Comparison of ENCODE assay signal across 13 cellular contexts in genomic region chr12:106767954-106768501, GRCh38. TPM values are rescaled to one million over a fixed set of nuclear protein-coding genes. Genes with fewer than 3 reads are reported as not detected.
DNase-seq lines count a peak whose midpoint lies in the region; ATAC-seq lines count a peak whose summit lies in the region.
"Had no signal": no experiment of that assay in that cellular context is flagged by ENCODE, and none has a peak within 500 bp of the region (broad histone marks: within the 10 kb centered on the region; RNA-seq: fewer than 3 reads in every experiment).

No MANE protein-coding gene starts in this region.

- H3K27ac ChIP-seq in angular gyrus (ENCODE audit: low read depth, low read length) (peak overlapping the region; percentile 46), iPS-20b (ENCODE audit: low read length) (peak overlapping the region; percentile 74), SJCRH30 (no peak overlapping the region)

- H3K4me3 ChIP-seq in iPS-20b (ENCODE audit: low read length), result peak overlapping the region; percentile 59
- H3K4me3 ChIP-seq in SJCRH30, result no peak overlapping the region
- H3K4me3 ChIP-seq: thoracic aorta had no signal

- DNase-seq in HS-27A (ENCODE audit: low read depth) (peak; percentile 48), retina (peak; percentile 39), SJCRH30 (no peak)
- no peak for DNase-seq in activated T-cell treated with anti-CD3 and anti-CD28 coated beads, Interleukin-2, amount 50 U/mL, for 1 hour
- DNase-seq in stimulated activated CD4-positive, alpha-beta T cell treated with anti-CD3 and anti-CD28 coated beads, Interleukin-12 subunit alpha, Interleukin-12 subunit beta, amount 100 ng/mL, for 4 hours, result no peak
- DNase-seq: activated CD8-positive, alpha-beta T cell treated with anti-CD3 and anti-CD28 coated beads for 36 hours; activated naive CD8-positive, alpha-beta T cell treated with anti-CD3 and anti-CD28 coated beads, Interleukin-2, amount 50 U/mL, for 24 hours; NCI-H526 treated with DMSO at 0.1 percent for 48 hours; posterior cingulate gyrus had no signal

- no peaks in the 10 kb centered on the region for H3K36me3 ChIP-seq in iPS-20b (ENCODE audit: insufficient read depth, low read depth, low read length)
- no peaks in the 10 kb centered on the region for H3K36me3 ChIP-seq in SJCRH30
- H3K36me3 ChIP-seq: thoracic aorta had no signal

- peak overlapping the region; percentile 67 for H3K9ac ChIP-seq in iPS-20b (ENCODE audit: low read depth, low read length)

- H3K9me3 ChIP-seq in iPS-20b (ENCODE audit: insufficient read depth, low read depth, low read length) (no peaks in the 10 kb centered on the region), SJCRH30 (replicated peaks) (no peaks in the 10 kb centered on the region)
- H3K9me3 ChIP-seq: thoracic aorta had no signal

- ATAC-seq in HG02571 (IDR thresholded peaks at IDR 0.05; ENCODE audit: unreplicated experiment), result no peak
- ATAC-seq: activated naive CD8-positive, alpha-beta T cell treated with anti-CD3 and anti-CD28 coated beads, Interleukin-2, amount 50 U/mL, for 24 hours had no signal

- H3K27me3 ChIP-seq in iPS-20b (ENCODE audit: insufficient read depth, low read length), result no peaks in the 10 kb centered on the region
- H3K27me3 ChIP-seq in SJCRH30, result no peaks in the 10 kb centered on the region

- peaks cover 53% of the 10 kb centered on the region for H3K4me1 ChIP-seq in iPS-20b (ENCODE audit: insufficient read depth, low read length)
- no peaks in the 10 kb centered on the region for H3K4me1 ChIP-seq in SJCRH30

RNA-seq across cellular contexts. Expression of gene RIC8B, which starts 6.5 kb away (rescaled TPM):
- 12.1 and 14.9 TPM in 2 replicates for total RNA-seq in SJCRH30 (2014; rRNA removed; shearing (Covaris generic))

Comparison
In these comparisons a context has a peak if more than half of its experiments do, and no peak if none do; other contexts are left out.
1. DNase-seq: peak in HS-27A (single experiment) and retina (single experiment); none in activated T-cell treated with anti-CD3 and anti-CD28 coated beads, Interleukin-2, amount 50 U/mL, for 1 hour (single experiment), stimulated activated CD4-positive, alpha-beta T cell treated with anti-CD3 and anti-CD28 coated beads, Interleukin-12 subunit alpha, Interleukin-12 subunit beta, amount 100 ng/mL, for 4 hours (single experiment) and SJCRH30 (0 of 2).